1 cellular context compared by ENCODE assay signal in the genomic region with DNA sequence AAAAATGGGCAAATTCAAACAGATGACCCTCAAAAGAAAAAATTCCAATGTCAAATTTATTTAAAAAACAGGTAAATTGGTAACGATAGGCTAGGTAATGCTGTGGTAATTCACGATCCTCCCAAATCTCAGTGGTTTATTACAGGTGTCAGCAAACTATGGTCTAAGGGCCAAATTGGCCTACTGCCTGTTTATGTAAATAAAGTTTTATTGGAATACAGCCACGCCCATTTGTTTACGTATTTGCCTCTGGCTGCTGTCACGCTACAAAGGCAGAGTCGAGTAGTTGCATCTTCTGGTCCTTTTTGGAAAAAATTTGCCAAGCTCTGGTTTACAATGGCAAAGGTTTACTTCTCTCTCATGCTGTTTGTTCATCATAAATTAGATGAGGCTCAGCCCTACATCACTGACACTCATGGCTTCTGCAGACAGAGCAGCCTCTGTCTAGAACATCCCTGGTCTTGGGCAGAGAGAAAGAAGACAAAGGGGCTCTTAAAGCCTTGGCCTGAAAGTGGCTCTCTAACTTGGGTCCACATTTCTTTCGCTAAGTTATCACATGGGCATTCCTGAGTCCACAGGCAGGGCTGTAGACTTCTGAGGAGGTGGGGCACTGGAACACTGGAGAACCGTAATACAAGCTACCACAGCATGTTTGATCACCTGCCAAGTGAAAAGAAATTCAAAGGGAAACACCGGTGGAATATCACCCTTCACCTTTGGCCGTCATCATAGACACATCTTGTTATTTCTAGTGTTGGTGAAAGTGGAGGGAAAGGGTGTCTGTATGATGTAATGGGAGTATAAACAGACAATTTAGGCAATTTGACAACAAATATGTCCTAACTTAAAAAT.
TF ChIP-seq lines count a peak whose summit lies in the region.

No MANE protein-coding gene starts in this region.

TF ChIP-seq in SK-N-SH treated with all-trans-retinoic acid at 6 μM for 48 hours, 23 proteins besides CTCF, POLR2A, EP300 and RAD21 (continued from another document):
- TF ChIP-seq ZNF8 (CRISPR knock-in tag; IDR thresholded peaks at IDR 0.05) = no peak
- TF ChIP-seq OSR1 (CRISPR knock-in tag; IDR thresholded peaks at IDR 0.05) = no peak
- TF ChIP-seq, protein P1, sequence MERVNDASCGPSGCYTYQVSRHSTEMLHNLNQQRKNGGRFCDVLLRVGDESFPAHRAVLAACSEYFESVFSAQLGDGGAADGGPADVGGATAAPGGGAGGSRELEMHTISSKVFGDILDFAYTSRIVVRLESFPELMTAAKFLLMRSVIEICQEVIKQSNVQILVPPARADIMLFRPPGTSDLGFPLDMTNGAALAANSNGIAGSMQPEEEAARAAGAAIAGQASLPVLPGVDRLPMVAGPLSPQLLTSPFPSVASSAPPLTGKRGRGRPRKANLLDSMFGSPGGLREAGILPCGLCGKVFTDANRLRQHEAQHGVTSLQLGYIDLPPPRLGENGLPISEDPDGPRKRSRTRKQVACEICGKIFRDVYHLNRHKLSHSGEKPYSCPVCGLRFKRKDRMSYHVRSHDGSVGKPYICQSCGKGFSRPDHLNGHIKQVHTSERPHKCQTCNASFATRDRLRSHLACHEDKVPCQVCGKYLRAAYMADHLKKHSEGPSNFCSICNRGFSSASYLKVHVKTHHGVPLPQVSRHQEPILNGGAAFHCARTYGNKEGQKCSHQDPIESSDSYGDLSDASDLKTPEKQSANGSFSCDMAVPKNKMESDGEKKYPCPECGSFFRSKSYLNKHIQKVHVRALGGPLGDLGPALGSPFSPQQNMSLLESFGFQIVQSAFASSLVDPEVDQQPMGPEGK (CRISPR knock-in tag; IDR thresholded peaks at IDR 0.05; ENCODE audit: borderline replicate concordance) = no peak
- TF ChIP-seq BACH2 (CRISPR knock-in tag; IDR thresholded peaks at IDR 0.05; ENCODE audit: borderline replicate concordance) = no peak
- no peak for TF ChIP-seq CSDC2 (CRISPR knock-in tag; IDR thresholded peaks at IDR 0.05)
- no peak for TF ChIP-seq RARB (CRISPR knock-in tag; IDR thresholded peaks at IDR 0.05)
- no peak for TF ChIP-seq GLIS3 (CRISPR knock-in tag; IDR thresholded peaks at IDR 0.05)
- TF ChIP-seq ZC3H10 (CRISPR knock-in tag; IDR thresholded peaks at IDR 0.05) = no peak
- TF ChIP-seq SNAI2 (CRISPR knock-in tag; IDR thresholded peaks at IDR 0.05) = no peak
- TF ChIP-seq CREB5 (CRISPR knock-in tag; IDR thresholded peaks at IDR 0.05; ENCODE audit: low read depth) = no peak
- TF ChIP-seq ZNF70 (CRISPR knock-in tag; IDR thresholded peaks at IDR 0.05) = no peak
- TF ChIP-seq TCF4 (CRISPR knock-in tag; IDR thresholded peaks at IDR 0.05; ENCODE audit: borderline replicate concordance) = no peak
- TF ChIP-seq ZNF565 (CRISPR knock-in tag; conservative IDR thresholded peaks at IDR 0.05; ENCODE audit: low read depth) = no peak
